Comparison of ENCODE assay signal across 13 cellular contexts in genomic region chr5:1157461-1157986, GRCh38. TPM values are rescaled to one million over a fixed set of nuclear protein-coding genes. Genes with fewer than 3 reads are reported as not detected.
"Had no signal": no experiment of that assay in that cellular context is flagged by ENCODE, and none has a peak within 500 bp of the region (broad histone marks: within the 10 kb centered on the region; RNA-seq: fewer than 3 reads in every experiment).

No MANE protein-coding gene starts in this region.

RNA-seq across cellular contexts. Expression of gene SLC6A19, which starts 43.9 kb away (rescaled TPM):
- total RNA-seq: activated CD4-positive, alpha-beta memory T cell treated with anti-CD3 and anti-CD28 coated beads, Interleukin-2, amount 10 ng/mL, durations not matched to agents 7 days and 5 days; activated CD4-positive, alpha-beta T cell treated with anti-CD3 and anti-CD28 coated beads, Interleukin-2, amount 10 ng/mL, durations not matched to agents 24 days and 14 days; adrenal gland; ascending aorta; dermis microvascular lymphatic vessel endothelial cell; esophagus squamous epithelium; mononuclear cell; myocyte; pulmonary artery endothelial cell; right cardiac atrium; T-helper 2 cell treated with Interferon-gamma antibody and Interleukin-4, amounts not matched to agents 100 ng/mL and 5 ng/mL, for 36 hours; thyroid gland; ureter had no signal
- polyA plus RNA-seq: adrenal gland, right cardiac atrium had no signal
